In genomic region chr5:108508976-108509375, GRCh38 we compare ENCODE assay signal across 9 cellular contexts.
"Had no signal": no experiment of that assay in that cellular context is flagged by ENCODE, and none has a peak within 500 bp of the region (broad histone marks: within the 10 kb centered on the region; RNA-seq: fewer than 3 reads in every experiment).

No MANE protein-coding gene starts in this region.

- H3K4me1 ChIP-seq: HAP-1 had no signal

- H3K4me3 ChIP-seq: GM23248, GM23338, HAP-1 had no signal

- H3K4me2 ChIP-seq: GM23338 had no signal

- DNase-seq: GM23248, GOT3, H7, H9, HCEC 1CT, HFFc6 had no signal

- H2AFZ ChIP-seq: GM23248, GM23338 had no signal

- H3K27ac ChIP-seq: GM23248 had no signal

- ATAC-seq: GM23338, HCT116 had no signal

- H3K36me3 ChIP-seq: HAP-1 had no signal

- H3K9ac ChIP-seq: GM23248 had no signal

- H3K9me3 ChIP-seq: HAP-1 had no signal
